ENCODE assay signal across 6 cellular contexts in the genomic region with DNA sequence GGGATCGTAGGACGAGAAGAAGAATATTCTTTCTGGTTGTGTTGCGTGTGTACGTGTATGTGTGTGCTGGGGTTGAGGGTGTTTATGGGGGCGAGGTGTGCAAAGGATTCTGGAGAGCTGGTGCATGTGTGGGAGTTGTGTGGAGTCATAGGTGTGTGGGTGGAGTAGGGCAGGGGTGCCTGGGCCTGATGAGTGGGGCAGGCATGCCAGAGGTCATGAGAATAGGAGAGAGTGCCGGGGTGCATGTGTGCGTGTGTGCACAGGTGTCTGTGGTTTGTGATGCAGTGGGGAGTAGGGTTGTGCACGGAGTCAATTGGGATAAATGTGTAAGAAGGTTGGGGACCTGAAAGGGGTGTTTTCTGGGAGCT. TPM values are rescaled to one million over a fixed set of nuclear protein-coding genes. Genes with fewer than 3 reads are reported as not detected.
DNase-seq lines count a peak whose midpoint lies in the region; ATAC-seq and TF ChIP-seq lines count a peak whose summit lies in the region.

No MANE protein-coding gene starts in this region.

- H3K27me3 ChIP-seq in iPS DF 6.9 (ENCODE audit: control insufficient read depth, insufficient read depth, low read length): no peaks in the 10 kb centered on the region
- no peaks in the 10 kb centered on the region for H3K27me3 ChIP-seq in thyroid gland

- H3K27ac ChIP-seq in iPS DF 6.9 (ENCODE audit: low read length): no peak overlapping the region
- peak overlapping the region; percentile 49 to 78 (median 72) for H3K27ac ChIP-seq in thyroid gland

- peak; percentile 54 to 74 for ATAC-seq in activated T-cell treated with anti-CD3 and anti-CD28 coated beads, Interleukin-2, amount 50 U/mL, for 4 hours
- ATAC-seq in HG03108 (IDR thresholded peaks at IDR 0.05; ENCODE audit: unreplicated experiment): no peak

- H3K4me1 ChIP-seq in iPS DF 6.9 (ENCODE audit: control insufficient read depth, insufficient read depth, low read length) (no peaks in the 10 kb centered on the region), thyroid gland (peaks cover 18 to 25% of the 10 kb centered on the region in 2 donors)

- peak overlapping the region; percentile 72 for H3K4me3 Mint-ChIP-seq in activated T-cell treated with anti-CD3 and anti-CD28 coated beads, Interleukin-2, amount 50 U/mL, for 4 hours

- WGBS in iPS DF 6.9 (ENCODE audit: insufficient coverage, insufficient read length): 100% methylated on average over 1 of the region's 8 CpGs
- WGBS in thyroid gland, 2 donors: 71 to 74% methylated on average over 8 of the region's 8 CpGs

- H3K36me3 ChIP-seq in iPS DF 6.9 (ENCODE audit: control insufficient read depth, insufficient read depth, low read length) (no peaks in the 10 kb centered on the region), thyroid gland (no peaks in the 10 kb centered on the region)

- TF ChIP-seq CTCF in thyroid gland (IDR thresholded peaks at IDR 0.05): no peak

- intact Hi-C loops in thyroid gland (cut with DNase I): no loop called here

- H3K36me3 Mint-ChIP-seq in activated T-cell treated with anti-CD3 and anti-CD28 coated beads, Interleukin-2, amount 50 U/mL, for 4 hours (ENCODE audit: insufficient read depth): no peaks in the 10 kb centered on the region

- no peaks in the 10 kb centered on the region for H3K9me3 Mint-ChIP-seq in activated T-cell treated with anti-CD3 and anti-CD28 coated beads, Interleukin-2, amount 50 U/mL, for 4 hours

- peaks cover 10% of the 10 kb centered on the region for H3K4me1 Mint-ChIP-seq in activated T-cell treated with anti-CD3 and anti-CD28 coated beads, Interleukin-2, amount 50 U/mL, for 4 hours (ENCODE audit: low read depth)

- H3K27me3 Mint-ChIP-seq in activated T-cell treated with anti-CD3 and anti-CD28 coated beads, Interleukin-2, amount 50 U/mL, for 4 hours (ENCODE audit: low read depth): no peaks in the 10 kb centered on the region

- peak; percentile 54 for DNase-seq in activated T-cell treated with anti-CD3 and anti-CD28 coated beads, Interleukin-2, amount 50 U/mL, for 4 hours
- DNase-seq in activated T-cell treated with anti-CD3 and anti-CD28 coated beads, Interleukin-2, amount 50 U/mL, for 1 hour: no peak
- no peak for DNase-seq in iPS DF 6.9 (ENCODE audit: low read depth, low spot score)
- no peak for DNase-seq in thyroid gland
- no peak for DNase-seq in GF-D8 (lab: John Stamatoyannopoulos, UW)

- H3K9me3 ChIP-seq in iPS DF 6.9 (ENCODE audit: control insufficient read depth, insufficient read depth, low read length): no peaks in the 10 kb centered on the region
- H3K9me3 ChIP-seq in thyroid gland: no peaks in the 10 kb centered on the region

- peak overlapping the region; percentile 50; the same call in 1 of the 2 replicates for H3K4me3 ChIP-seq in iPS DF 6.9 (ENCODE audit: low read length)
- peak overlapping the region in 1 of 3 donors; percentile 48 for H3K4me3 ChIP-seq in thyroid gland (replicated peaks in 1 of 3)

- no peak for TF ChIP-seq POLR2A in thyroid gland (IDR thresholded peaks at IDR 0.05)

RNA-seq across cellular contexts. Expression of a gene that starts 0.6 kb away (rescaled TPM):
- 1 to 10 TPM; 1.2 to 2.4 (median 1.5) TPM for total RNA-seq in activated T-cell treated with anti-CD3 and anti-CD28 coated beads, Interleukin-2, amount 50 U/mL, for 4 hours
- 10 to 100 TPM in 2 of 4 donors, 1 to 10 TPM in 2; 5.0 to 14.9 (median 9.0) TPM for total RNA-seq in thyroid gland

RNA-seq across cellular contexts. Expression of a gene that starts 13.0 kb away (rescaled TPM):
- 1 to 10 TPM; 5.4 to 5.7 (median 5.7) TPM for total RNA-seq in activated T-cell treated with anti-CD3 and anti-CD28 coated beads, Interleukin-2, amount 50 U/mL, for 4 hours
- 10 to 100 TPM in 2 of 4 donors, 1 to 10 TPM in 2; 5.9 to 12.5 (median 9.9) TPM for total RNA-seq in thyroid gland

RNA-seq across cellular contexts. Expression of a gene that starts 20.2 kb away (rescaled TPM):
- total RNA-seq in activated T-cell treated with anti-CD3 and anti-CD28 coated beads, Interleukin-2, amount 50 U/mL, for 4 hours: 10 to 100 TPM; 86.3 to 95.5 (median 94.5) TPM
- 10 to 100 TPM; 11.8 to 20.7 (median 14.2) TPM for total RNA-seq in thyroid gland

RNA-seq across cellular contexts. Expression of a gene that starts 20.6 kb away (rescaled TPM):
- total RNA-seq in activated T-cell treated with anti-CD3 and anti-CD28 coated beads, Interleukin-2, amount 50 U/mL, for 4 hours: 10 to 100 TPM; 23.7 to 29.1 (median 26.7) TPM
- 10 to 100 TPM; 57.4 to 90.9 (median 85.6) TPM for total RNA-seq in thyroid gland

RNA-seq across cellular contexts. Expression of a gene that starts 23.3 kb away (rescaled TPM):
- total RNA-seq in activated T-cell treated with anti-CD3 and anti-CD28 coated beads, Interleukin-2, amount 50 U/mL, for 4 hours: 100 to 1,000 TPM; 134 to 168 (median 142) TPM
- total RNA-seq in thyroid gland: 10 to 100 TPM in 3 of 4 donors, 1 to 10 TPM in 1; 9.6 to 13.7 (median 11.0) TPM

Comparison
In these comparisons a context has a peak if more than half of its experiments do, and no peak if none do; other contexts are left out.
1. RNA of a gene that starts 20.2 kb away (total RNA-seq): 86.3 to 95.5 TPM in activated T-cell treated with anti-CD3 and anti-CD28 coated beads, Interleukin-2, amount 50 U/mL, for 4 hours; 11.8 to 20.7 TPM in thyroid gland; every median in the first group is over 4 times any median in the second.